8 cellular contexts compared by ENCODE assay signal in the genomic region with DNA sequence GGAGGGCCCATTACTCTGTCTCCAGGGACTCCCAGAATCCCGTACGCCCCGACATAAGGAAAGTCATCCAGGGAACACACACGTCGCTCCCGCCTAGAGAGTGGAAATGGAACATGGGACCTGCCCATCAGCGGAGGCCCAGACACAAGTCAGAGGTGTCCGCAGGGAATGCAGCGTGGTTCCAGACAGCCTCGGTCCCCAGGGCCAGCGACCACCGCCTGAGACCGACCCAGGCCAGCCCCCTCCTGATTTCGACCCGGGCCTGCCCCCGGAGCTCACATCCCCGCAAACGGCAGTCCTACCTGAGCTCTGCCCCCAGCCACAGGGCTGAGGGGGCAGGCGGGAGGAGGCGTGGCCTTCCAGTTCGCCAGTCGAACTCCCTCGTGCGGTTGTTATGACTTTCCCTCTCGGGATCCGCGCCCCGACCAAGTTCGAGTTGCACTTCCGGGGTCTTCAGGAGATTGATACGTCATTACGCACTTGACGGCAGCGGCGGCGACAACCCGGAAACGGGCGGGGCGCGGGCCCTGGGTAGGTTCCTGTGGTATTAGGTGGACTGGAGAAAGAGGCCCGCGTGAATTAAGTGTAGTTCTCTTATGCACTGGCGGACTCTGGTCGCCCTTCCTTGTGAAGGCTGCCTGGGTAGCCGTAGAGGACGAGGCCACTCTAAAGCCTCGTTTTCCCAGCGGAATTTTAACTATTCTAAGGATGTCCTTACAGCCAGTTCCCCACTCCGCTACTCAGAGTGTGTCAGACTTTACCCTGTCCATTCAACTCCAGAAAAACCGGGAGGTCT.
A peak's percentile ranks its signal among the peaks of the same experiment; 100 is the strongest.
DNase-seq lines count a peak whose midpoint lies in the region; TF ChIP-seq lines count a peak whose summit lies in the region.

No MANE protein-coding gene starts in this region.

- H3K9me3 Mint-ChIP-seq in HFFc6, result peaks cover 13% of the 10 kb centered on the region
- peaks cover 10% of the 10 kb centered on the region for H3K9me3 Mint-ChIP-seq in activated naive CD4-positive, alpha-beta T cell treated with anti-CD3 and anti-CD28 coated beads, Interleukin-2, amount 10 ng/mL, durations not matched to agents 7 days and 5 days

- no peaks in the 10 kb centered on the region for H3K27me3 ChIP-seq in GM06990 (replicated peaks; ENCODE audit: control insufficient read depth, insufficient read depth, low read length)

- no peaks in the 10 kb centered on the region for H3K27me3 Mint-ChIP-seq in HFFc6 (ENCODE audit: insufficient read depth)
- peaks cover 4% of the 10 kb centered on the region for H3K27me3 Mint-ChIP-seq in activated naive CD4-positive, alpha-beta T cell treated with anti-CD3 and anti-CD28 coated beads, Interleukin-2, amount 10 ng/mL, durations not matched to agents 7 days and 5 days

- peak overlapping the region; percentile 86 for H3K4me3 ChIP-seq in GM06990 (replicated peaks; ENCODE audit: low read depth, low read length)

- H3K4me3 Mint-ChIP-seq in HFFc6, result peak overlapping the region; percentile 94
- peak overlapping the region; percentile 88 for H3K4me3 Mint-ChIP-seq in activated naive CD4-positive, alpha-beta T cell treated with anti-CD3 and anti-CD28 coated beads, Interleukin-2, amount 10 ng/mL, durations not matched to agents 7 days and 5 days

- DNase-seq in GM06990 (ENCODE audit: extremely low read depth, insufficient read length), result peak; percentile 94
- peak; percentile 93 for DNase-seq in HFFc6
- peak; percentile 96 for DNase-seq in MV-4-11 (lab: John Stamatoyannopoulos, UW)
- DNase-seq in SK-MEL-5 (ENCODE audit: low read depth, low spot score), result peak; percentile 96
- DNase-seq in activated naive CD4-positive, alpha-beta T cell treated with anti-CD3 and anti-CD28 coated beads, Interleukin-2, amount 10 ng/mL, durations not matched to agents 7 days and 5 days, result peak; percentile 95
- DNase-seq in germinal center (ENCODE audit: low spot score), result peak; percentile 93
- DNase-seq in non-pigmented ciliary epithelial cell (ENCODE audit: low read depth), result peak; percentile 82
- peak; percentile 90 for DNase-seq in superior temporal gyrus (ENCODE audit: extremely low spot score)

- in situ Hi-C loops in SK-MEL-5 (cut with HindIII; ENCODE audit: low pct_unique_long_range_greater_than_20kb, low sequenced_read_pairs), result no loop called here

- H3K36me3 Mint-ChIP-seq in HFFc6 (ENCODE audit: low read depth), result peaks cover 17% of the 10 kb centered on the region
- peaks cover 22% of the 10 kb centered on the region for H3K36me3 Mint-ChIP-seq in activated naive CD4-positive, alpha-beta T cell treated with anti-CD3 and anti-CD28 coated beads, Interleukin-2, amount 10 ng/mL, durations not matched to agents 7 days and 5 days

- peak overlapping the region; percentile 96 for H3K27ac Mint-ChIP-seq in HFFc6
- H3K27ac Mint-ChIP-seq in activated naive CD4-positive, alpha-beta T cell treated with anti-CD3 and anti-CD28 coated beads, Interleukin-2, amount 10 ng/mL, durations not matched to agents 7 days and 5 days, result peak overlapping the region; percentile 92

- TF ChIP-seq CTCF in GM06990 (IDR thresholded peaks at IDR 0.05; ENCODE audit: insufficient read depth, low read length, poor library complexity, severe bottlenecking), result no peak
- peak; percentile 57 for TF ChIP-seq CTCF in HFFc6 (IDR thresholded peaks at IDR 0.05)

- CTCF ChIA-PET in activated naive CD4-positive, alpha-beta T cell treated with anti-CD3 and anti-CD28 coated beads, Interleukin-2, amount 10 ng/mL, durations not matched to agents 7 days and 5 days (lab: Charles Lee), result no interaction called here

- H3K36me3 ChIP-seq in GM06990 (ENCODE audit: control insufficient read depth, insufficient read depth, low read length), result no peaks in the 10 kb centered on the region; the same call in 1 of the 2 replicates

- H3K4me1 Mint-ChIP-seq in HFFc6 (ENCODE audit: low read depth), result peaks cover 16% of the 10 kb centered on the region
- peaks cover 25% of the 10 kb centered on the region for H3K4me1 Mint-ChIP-seq in activated naive CD4-positive, alpha-beta T cell treated with anti-CD3 and anti-CD28 coated beads, Interleukin-2, amount 10 ng/mL, durations not matched to agents 7 days and 5 days

Comparison
In these comparisons a context has a peak if more than half of its experiments do, and no peak if none do; other contexts are left out.
1. Peak in every context shown above with its lines: DNase-seq and H3K4me3 ChIP-seq.